ENCODE assay signal across 17 cellular contexts in genomic region chr14:60510254-60510975, GRCh38. TPM values are rescaled to one million over a fixed set of nuclear protein-coding genes. Genes with fewer than 3 reads are reported as not detected.
DNase-seq lines count a peak whose midpoint lies in the region; ATAC-seq and TF ChIP-seq lines count a peak whose summit lies in the region.
"Had no signal": no experiment of that assay in that cellular context is flagged by ENCODE, and none has a peak within 500 bp of the region (broad histone marks: within the 10 kb centered on the region; RNA-seq: fewer than 3 reads in every experiment).

No MANE protein-coding gene starts in this region.

- 6% methylated on average over 32 of the region's 36 CpGs for WGBS in suprapubic skin

- H3K4me3 Mint-ChIP-seq in activated naive CD8-positive, alpha-beta T cell treated with anti-CD3 and anti-CD28 coated beads, Interleukin-2, amount 50 U/mL, for 24 hours = no peak overlapping the region
- H3K4me3 Mint-ChIP-seq: activated CD8-positive, alpha-beta memory T cell treated with anti-CD3 and anti-CD28 coated beads, Interleukin-2, amount 10 ng/mL, durations not matched to agents 7 days and 5 days had no signal

- no peak for TF ChIP-seq POLR2A in suprapubic skin (IDR thresholded peaks at IDR 0.05)

- peaks cover 100% of the 10 kb centered on the region for H3K27me3 ChIP-seq in left ventricle myocardium inferior (ENCODE audit: low read depth)
- peaks cover 100% of the 10 kb centered on the region for H3K27me3 ChIP-seq in suprapubic skin
- H3K27me3 ChIP-seq in SJCRH30 = no peaks in the 10 kb centered on the region
- H3K27me3 ChIP-seq in upper lobe of right lung = peaks cover 99% of the 10 kb centered on the region

- no peak for DNase-seq in left ventricle myocardium inferior
- no peak for DNase-seq in Right ventricle myocardium inferior (ENCODE audit: missing footprints)
- DNase-seq in activated naive CD8-positive, alpha-beta T cell treated with anti-CD3 and anti-CD28 coated beads, Interleukin-2, amount 50 U/mL, for 24 hours = peak; percentile 4
- peak; percentile 94 for DNase-seq in left kidney (ENCODE audit: low read depth, low spot score)
- no peak for DNase-seq in suprapubic skin (ENCODE audit: low spot score in 2 of 2)
- DNase-seq in SJCRH30 = no peak
- DNase-seq in upper lobe of right lung = no peak
- DNase-seq in hypothalamus (lab: John Stamatoyannopoulos, UW) = no peak
- DNase-seq: ACHN; activated CD4-positive, CD25-positive, alpha-beta regulatory T cell treated with anti-CD3 and anti-CD28 coated beads, Interleukin-2, amount 50 U/mL, for 72 hours; activated CD8-positive, alpha-beta memory T cell treated with anti-CD3 and anti-CD28 coated beads, Interleukin-2, amount 10 ng/mL, durations not matched to agents 7 days and 5 days; CD4-positive, alpha-beta T cell; cortex of kidney; gastrocnemius medialis; SHP77; T-helper 9 cell had no signal

- peaks cover 85% of the 10 kb centered on the region for H3K27me3 Mint-ChIP-seq in activated naive CD8-positive, alpha-beta T cell treated with anti-CD3 and anti-CD28 coated beads, Interleukin-2, amount 50 U/mL, for 24 hours

- no peaks in the 10 kb centered on the region for H3K9me3 Mint-ChIP-seq in activated naive CD8-positive, alpha-beta T cell treated with anti-CD3 and anti-CD28 coated beads, Interleukin-2, amount 50 U/mL, for 24 hours
- H3K9me3 Mint-ChIP-seq: CD4-positive, alpha-beta T cell had no signal

- intact Hi-C loops in left ventricle myocardium inferior (cut with micrococcal nuclease) = no loop called here
- intact Hi-C loops in Right ventricle myocardium inferior (cut with DNase I) = no loop called here
- intact Hi-C loops in upper lobe of right lung (cut with DNase I) = no loop called here

- H3K27ac ChIP-seq in left ventricle myocardium inferior (replicated peaks) = no peak overlapping the region
- H3K27ac ChIP-seq in suprapubic skin = no peak overlapping the region
- H3K27ac ChIP-seq in SJCRH30 = no peak overlapping the region
- H3K27ac ChIP-seq in upper lobe of right lung = no peak overlapping the region
- H3K27ac ChIP-seq: gastrocnemius medialis, neutrophil had no signal

- peaks cover 28% of the 10 kb centered on the region for H3K4me1 Mint-ChIP-seq in activated naive CD8-positive, alpha-beta T cell treated with anti-CD3 and anti-CD28 coated beads, Interleukin-2, amount 50 U/mL, for 24 hours

- TF ChIP-seq EP300 in suprapubic skin (IDR thresholded peaks at IDR 0.05) = no peak

- H3K27ac Mint-ChIP-seq in activated naive CD8-positive, alpha-beta T cell treated with anti-CD3 and anti-CD28 coated beads, Interleukin-2, amount 50 U/mL, for 24 hours = no peak overlapping the region
- H3K27ac Mint-ChIP-seq: CD4-positive, alpha-beta T cell had no signal

- ATAC-seq in Right ventricle myocardium inferior (no peak), upper lobe of right lung (no peak)
- ATAC-seq in activated naive CD8-positive, alpha-beta T cell treated with anti-CD3 and anti-CD28 coated beads, Interleukin-2, amount 50 U/mL, for 24 hours = no peak
- ATAC-seq: activated CD8-positive, alpha-beta memory T cell treated with anti-CD3 and anti-CD28 coated beads, Interleukin-2, amount 10 ng/mL, durations not matched to agents 7 days and 5 days; gastrocnemius medialis had no signal

- H3K4me1 ChIP-seq in left ventricle myocardium inferior (peaks cover 53% of the 10 kb centered on the region), suprapubic skin (peaks cover 47% of the 10 kb centered on the region), SJCRH30 (no peaks in the 10 kb centered on the region), upper lobe of right lung (peaks cover 14% of the 10 kb centered on the region)

- H3K9me3 ChIP-seq in left ventricle myocardium inferior (replicated peaks) (no peaks in the 10 kb centered on the region), suprapubic skin (no peaks in the 10 kb centered on the region), SJCRH30 (replicated peaks) (no peaks in the 10 kb centered on the region), upper lobe of right lung (no peaks in the 10 kb centered on the region)
- H3K9me3 ChIP-seq: gastrocnemius medialis, neutrophil had no signal

- TF ChIP-seq CTCF in left ventricle myocardium inferior (IDR thresholded peaks at IDR 0.05; ENCODE audit: borderline replicate concordance) (no peak), suprapubic skin (IDR thresholded peaks at IDR 0.05) (no peak), upper lobe of right lung (IDR thresholded peaks at IDR 0.05) (no peak)

- H3K36me3 ChIP-seq in left ventricle myocardium inferior = no peaks in the 10 kb centered on the region
- no peaks in the 10 kb centered on the region for H3K36me3 ChIP-seq in suprapubic skin
- H3K36me3 ChIP-seq in SJCRH30 = no peaks in the 10 kb centered on the region
- H3K36me3 ChIP-seq in upper lobe of right lung = no peaks in the 10 kb centered on the region
- H3K36me3 ChIP-seq: gastrocnemius medialis, neutrophil had no signal

- H3K36me3 Mint-ChIP-seq in activated naive CD8-positive, alpha-beta T cell treated with anti-CD3 and anti-CD28 coated beads, Interleukin-2, amount 50 U/mL, for 24 hours (ENCODE audit: low read depth) = no peaks in the 10 kb centered on the region

- H3K4me3 ChIP-seq in left ventricle myocardium inferior (peak overlapping the region; percentile 45), suprapubic skin (peak overlapping the region; percentile 22), SJCRH30 (no peak overlapping the region), upper lobe of right lung (no peak overlapping the region)

RNA-seq across cellular contexts. Expression of gene SIX6, which starts 1.5 kb away (rescaled TPM):
- total RNA-seq in left ventricle myocardium inferior (not detected), Right ventricle myocardium inferior (not detected), suprapubic skin (not detected), upper lobe of right lung (not detected)
- total RNA-seq in SJCRH30 (2014; rRNA removed; shearing (Covaris generic)) = not detected in 2 replicates
- total RNA-seq: activated CD8-positive, alpha-beta memory T cell treated with anti-CD3 and anti-CD28 coated beads, Interleukin-2, amount 10 ng/mL, durations not matched to agents 7 days and 5 days; CD4-positive, alpha-beta T cell had no signal

RNA-seq across cellular contexts. Expression of gene C14orf39, which starts 24.6 kb away (rescaled TPM):
- total RNA-seq in left ventricle myocardium inferior (not detected), Right ventricle myocardium inferior (not detected), suprapubic skin (not detected), upper lobe of right lung (not detected)
- 0.86 and 1.9 TPM in 2 replicates for total RNA-seq in SJCRH30 (2014; rRNA removed; shearing (Covaris generic))
- total RNA-seq: activated CD8-positive, alpha-beta memory T cell treated with anti-CD3 and anti-CD28 coated beads, Interleukin-2, amount 10 ng/mL, durations not matched to agents 7 days and 5 days; CD4-positive, alpha-beta T cell had no signal

Comparison
In these comparisons a context has a peak if more than half of its experiments do, and no peak if none do; other contexts are left out.
1. DNase-seq: peak in activated naive CD8-positive, alpha-beta T cell treated with anti-CD3 and anti-CD28 coated beads, Interleukin-2, amount 50 U/mL, for 24 hours (single experiment) and left kidney (single experiment); none in left ventricle myocardium inferior (single experiment), Right ventricle myocardium inferior (single experiment), suprapubic skin (0 of 2), SJCRH30 (0 of 2), upper lobe of right lung (single experiment) and hypothalamus (0 of 51).
2. H3K4me3 ChIP-seq: peak in left ventricle myocardium inferior (single experiment) and suprapubic skin (single experiment); none in SJCRH30 (single experiment) and upper lobe of right lung (single experiment).